20 cellular contexts compared by ENCODE assay signal in the genomic region with DNA sequence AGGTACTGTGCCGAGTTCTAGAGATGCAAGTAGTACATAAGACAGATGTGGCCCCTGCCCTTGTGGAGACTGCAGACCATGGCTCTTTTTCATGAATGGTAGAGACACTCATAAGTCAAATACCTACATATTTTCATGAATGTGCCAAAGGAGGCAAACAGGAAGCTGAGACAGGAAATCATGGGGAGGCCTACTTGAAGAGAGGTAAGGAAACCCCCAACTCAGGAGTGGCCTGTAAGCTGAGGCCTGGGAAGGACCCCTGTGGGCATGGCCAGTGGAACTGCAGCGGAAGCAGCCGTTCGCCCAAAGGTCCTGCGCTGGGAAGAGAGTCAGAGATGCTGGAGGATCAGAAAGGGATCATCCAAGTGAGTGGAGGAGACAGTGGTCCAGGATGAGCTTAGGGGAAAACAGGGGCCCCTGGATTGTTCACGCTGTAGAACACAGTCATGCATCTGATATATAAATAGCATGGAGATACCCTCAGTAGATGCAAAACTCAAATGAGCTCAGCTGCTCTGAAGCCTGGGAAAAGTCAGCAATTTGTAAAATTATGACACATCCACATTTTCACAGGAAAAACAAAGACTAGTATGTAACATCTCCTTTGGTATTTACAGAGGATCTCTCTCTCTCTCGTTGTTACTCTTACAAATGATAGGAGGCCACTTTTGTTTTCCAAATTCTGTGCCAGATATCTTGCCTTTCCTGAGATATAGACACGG.
A peak's percentile ranks its signal among the peaks of the same experiment; 100 is the strongest.
DNase-seq lines count a peak whose midpoint lies in the region; ATAC-seq, FAIRE-seq and TF ChIP-seq lines count a peak whose summit lies in the region.
"Had no signal": no experiment of that assay in that cellular context is flagged by ENCODE, and none has a peak within 500 bp of the region (broad histone marks: within the 10 kb centered on the region; RNA-seq: fewer than 3 reads in every experiment).

No MANE protein-coding gene starts in this region.

- H3K9ac ChIP-seq in endodermal cell (ENCODE audit: extremely low read depth, low read length, poor library complexity, severe bottlenecking) (no peak overlapping the region), smooth muscle cell (ENCODE audit: low read depth) (no peak overlapping the region), kidney (ENCODE audit: low read length in 2 of 2) (no peak overlapping the region), mesenchymal stem cell (ENCODE audit: low read length) (no peak overlapping the region)

- no peak overlapping the region for H2BK5ac ChIP-seq in mesenchymal stem cell (ENCODE audit: low read depth, low read length, poor library complexity, severe bottlenecking)

- H3K23ac ChIP-seq in mesenchymal stem cell (ENCODE audit: low read length in 2 of 2): no peak overlapping the region

- 97 to 100% methylated on average over 5 to 8 of the region's 8 CpGs for WGBS in endodermal cell (ENCODE audit: insufficient coverage in 1 of 2, insufficient read length in 1 of 2), 2 experiments
- WGBS in smooth muscle cell (ENCODE audit: low lambda C conversion rate): 76% methylated on average over 8 of the region's 8 CpGs
- 86% methylated on average over 8 of the region's 8 CpGs for WGBS in prostate gland
- WGBS in mesenchymal stem cell: 88% methylated on average over 6 of the region's 8 CpGs

- H2AK5ac ChIP-seq in mesenchymal stem cell (ENCODE audit: low read length, severe bottlenecking): no peak overlapping the region

- H3K4me3 Mint-ChIP-seq in activated naive CD4-positive, alpha-beta T cell treated with anti-CD3 and anti-CD28 coated beads, Interleukin-2, amount 10 ng/mL, durations not matched to agents 7 days and 5 days: no peak overlapping the region
- H3K4me3 Mint-ChIP-seq in endodermal cell: no peak overlapping the region
- H3K4me3 Mint-ChIP-seq: nephron progenitor cell had no signal

- no peaks in the 10 kb centered on the region for H3K36me3 ChIP-seq in endodermal cell (ENCODE audit: control insufficient read depth, insufficient read depth, low read length)
- H3K36me3 ChIP-seq in smooth muscle cell (ENCODE audit: low read depth): no peaks in the 10 kb centered on the region
- no peaks in the 10 kb centered on the region for H3K36me3 ChIP-seq in kidney (ENCODE audit: control insufficient read depth in 1 of 2, insufficient read depth in 2 of 2, low read length in 2 of 2)
- no peaks in the 10 kb centered on the region for H3K36me3 ChIP-seq in prostate gland
- H3K36me3 ChIP-seq in mesenchymal stem cell (ENCODE audit: control insufficient read depth in 1 of 2, insufficient read depth in 2 of 2, low read depth in 1 of 2, low read length in 2 of 2): peaks cover 0 to 5% of the 10 kb centered on the region in 2 experiments
- H3K36me3 ChIP-seq: HAP-1, thyroid gland had no signal

- peak; percentile 24 for DNase-seq in activated naive CD4-positive, alpha-beta T cell treated with anti-CD3 and anti-CD28 coated beads, Interleukin-2, amount 10 ng/mL, durations not matched to agents 7 days and 5 days
- no peak for DNase-seq in activated naive CD4-positive, alpha-beta T cell treated with anti-CD3 and anti-CD28 coated beads, Interleukin-2, amount 50 U/mL, for 72 hours (ENCODE audit: low spot score in 2 of 2)
- DNase-seq in HT1080 (ENCODE audit: low read depth) (peak; percentile 21), endodermal cell (peak; percentile 49), smooth muscle cell (lab: John Stamatoyannopoulos, UW; ENCODE audit: unreplicated experiment) (no peak), kidney (no peak), prostate gland (ENCODE audit: low spot score) (no peak), mesenchymal stem cell (no peak)
- DNase-seq: caudate nucleus, mesendoderm, NCI-H1048, NCI-H2029 treated with DMSO at 0.1 percent for 48 hours, NCI-H510A treated with DMSO at 0.1 percent for 48 hours, nephron progenitor cell, psoas muscle, T-helper 1 cell, thyroid gland had no signal

- no peaks in the 10 kb centered on the region for H3K9me3 Mint-ChIP-seq in activated naive CD4-positive, alpha-beta T cell treated with anti-CD3 and anti-CD28 coated beads, Interleukin-2, amount 10 ng/mL, durations not matched to agents 7 days and 5 days
- peaks cover 0 to 5% of the 10 kb centered on the region in 2 donors for H3K9me3 Mint-ChIP-seq in activated naive CD4-positive, alpha-beta T cell treated with anti-CD3 and anti-CD28 coated beads, Interleukin-2, amount 50 U/mL, for 72 hours
- H3K9me3 Mint-ChIP-seq in endodermal cell: no peaks in the 10 kb centered on the region
- H3K9me3 Mint-ChIP-seq: nephron progenitor cell had no signal

- no peaks in the 10 kb centered on the region for H4K20me1 ChIP-seq in smooth muscle cell (ENCODE audit: low read depth)

- no peak overlapping the region for H3K4ac ChIP-seq in mesenchymal stem cell (ENCODE audit: low read depth in 1 of 2, low read length in 2 of 2)

- H3F3A ChIP-seq in smooth muscle cell (ENCODE audit: low read depth): peaks cover 4% of the 10 kb centered on the region

- TF ChIP-seq CTCF in endodermal cell (conservative IDR thresholded peaks at IDR 0.05) (no peak), smooth muscle cell (IDR thresholded peaks at IDR 0.05; ENCODE audit: borderline replicate concordance, insufficient read depth, poor library complexity, severe bottlenecking) (no peak), kidney (IDR thresholded peaks at IDR 0.05; ENCODE audit: borderline replicate concordance, extremely low read depth, insufficient read depth) (no peak), prostate gland (IDR thresholded peaks at IDR 0.05) (no peak)

- no peak overlapping the region for H3K18ac ChIP-seq in mesenchymal stem cell (ENCODE audit: low read depth in 1 of 2, low read length in 2 of 2)

- no peak overlapping the region for H3K4me2 ChIP-seq in smooth muscle cell
- H3K4me2 ChIP-seq in mesenchymal stem cell (ENCODE audit: low read length, poor library complexity, severe bottlenecking): no peak overlapping the region

- H2BK120ac ChIP-seq in mesenchymal stem cell (ENCODE audit: low read depth, low read length): no peak overlapping the region

- H3K9me3 ChIP-seq in endodermal cell (ENCODE audit: control insufficient read depth, low read length): no peaks in the 10 kb centered on the region
- no peaks in the 10 kb centered on the region for H3K9me3 ChIP-seq in smooth muscle cell (replicated peaks; ENCODE audit: low read depth)
- H3K9me3 ChIP-seq in kidney (ENCODE audit: control insufficient read depth in 1 of 2, low read length in 2 of 2): no peaks in the 10 kb centered on the region
- H3K9me3 ChIP-seq in prostate gland: no peaks in the 10 kb centered on the region
- no peaks in the 10 kb centered on the region for H3K9me3 ChIP-seq in mesenchymal stem cell (ENCODE audit: control insufficient read depth, low read length)
- H3K9me3 ChIP-seq: HAP-1, psoas muscle, thyroid gland had no signal

- peaks cover 24% of the 10 kb centered on the region for H3K79me1 ChIP-seq in mesenchymal stem cell (replicated peaks; ENCODE audit: low read length, poor library complexity, severe bottlenecking)

- no peak for FAIRE-seq in kidney (lab: Jason Lieb, UNC)
- FAIRE-seq: islet of Langerhans, K562 had no signal

- H3K27ac Mint-ChIP-seq in activated naive CD4-positive, alpha-beta T cell treated with anti-CD3 and anti-CD28 coated beads, Interleukin-2, amount 10 ng/mL, durations not matched to agents 7 days and 5 days: peak overlapping the region; percentile 11
- H3K27ac Mint-ChIP-seq in activated naive CD4-positive, alpha-beta T cell treated with anti-CD3 and anti-CD28 coated beads, Interleukin-2, amount 50 U/mL, for 72 hours: no peak overlapping the region
- H3K27ac Mint-ChIP-seq in endodermal cell: no peak overlapping the region
- H3K27ac Mint-ChIP-seq: nephron progenitor cell had no signal

- H3K27me3 Mint-ChIP-seq in activated naive CD4-positive, alpha-beta T cell treated with anti-CD3 and anti-CD28 coated beads, Interleukin-2, amount 10 ng/mL, durations not matched to agents 7 days and 5 days: peaks cover 6% of the 10 kb centered on the region
- no peaks in the 10 kb centered on the region for H3K27me3 Mint-ChIP-seq in endodermal cell (ENCODE audit: insufficient read depth)

- H2BK15ac ChIP-seq in mesenchymal stem cell (ENCODE audit: low read depth, poor library complexity, severe bottlenecking): no peak overlapping the region

- H3K4me3 ChIP-seq in endodermal cell (ENCODE audit: low read length): no peak overlapping the region
- H3K4me3 ChIP-seq in smooth muscle cell: no peak overlapping the region
- no peak overlapping the region for H3K4me3 ChIP-seq in kidney (ENCODE audit: low read length in 2 of 2)
- no peak overlapping the region for H3K4me3 ChIP-seq in prostate gland
- H3K4me3 ChIP-seq in mesenchymal stem cell (ENCODE audit: insufficient read depth in 1 of 2, low read depth in 1 of 2, low read length in 2 of 2): no peak overlapping the region
- H3K4me3 ChIP-seq: HAP-1, K562, psoas muscle, thyroid gland had no signal

- no peak overlapping the region for H4K91ac ChIP-seq in mesenchymal stem cell (ENCODE audit: low read length)

- ATAC-seq in activated naive CD4-positive, alpha-beta T cell treated with anti-CD3 and anti-CD28 coated beads, Interleukin-2, amount 50 U/mL, for 72 hours: no peak
- ATAC-seq: K562, psoas muscle had no signal

- TF ChIP-seq POLR2A in prostate gland (IDR thresholded peaks at IDR 0.05): no peak

- H3K4me1 Mint-ChIP-seq in activated naive CD4-positive, alpha-beta T cell treated with anti-CD3 and anti-CD28 coated beads, Interleukin-2, amount 10 ng/mL, durations not matched to agents 7 days and 5 days: peaks cover 15% of the 10 kb centered on the region
- peaks cover 12% of the 10 kb centered on the region for H3K4me1 Mint-ChIP-seq in endodermal cell

- H2AFZ ChIP-seq in smooth muscle cell (ENCODE audit: low read depth): no peak overlapping the region
- no peak overlapping the region for H2AFZ ChIP-seq in mesenchymal stem cell (ENCODE audit: low read depth, low read length)

- CTCF ChIA-PET in activated naive CD4-positive, alpha-beta T cell treated with anti-CD3 and anti-CD28 coated beads, Interleukin-2, amount 10 ng/mL, durations not matched to agents 7 days and 5 days (lab: Charles Lee): no interaction called here

- H3K79me2 ChIP-seq in smooth muscle cell (ENCODE audit: low read depth): no peaks in the 10 kb centered on the region

- no peak overlapping the region for H3K14ac ChIP-seq in mesenchymal stem cell (ENCODE audit: low read length in 2 of 2)

- intact Hi-C loops in kidney (cut with DNase I) (no loop called here), prostate gland (cut with DNase I) (no loop called here)

- H3K36me3 Mint-ChIP-seq in activated naive CD4-positive, alpha-beta T cell treated with anti-CD3 and anti-CD28 coated beads, Interleukin-2, amount 10 ng/mL, durations not matched to agents 7 days and 5 days: peaks cover 5% of the 10 kb centered on the region
- H3K36me3 Mint-ChIP-seq in activated naive CD4-positive, alpha-beta T cell treated with anti-CD3 and anti-CD28 coated beads, Interleukin-2, amount 50 U/mL, for 72 hours: peaks cover 0 to 6% of the 10 kb centered on the region in 2 donors
- H3K36me3 Mint-ChIP-seq in endodermal cell (ENCODE audit: low read depth): no peaks in the 10 kb centered on the region

- no peak overlapping the region for H4K8ac ChIP-seq in mesenchymal stem cell (ENCODE audit: low read length)

- H3K27ac ChIP-seq in endodermal cell (ENCODE audit: low read depth, low read length) (no peak overlapping the region), smooth muscle cell (ENCODE audit: low read depth) (peak overlapping the region; percentile 76), kidney (ENCODE audit: low read depth in 2 of 2, low read length in 2 of 2) (no peak overlapping the region), prostate gland (peak overlapping the region in 1 of 2 donors; percentile 26), mesenchymal stem cell (ENCODE audit: low read length, poor library complexity, severe bottlenecking) (no peak overlapping the region)
- H3K27ac ChIP-seq: psoas muscle, thyroid gland had no signal

- H3K27me3 ChIP-seq in endodermal cell (ENCODE audit: control insufficient read depth, insufficient read depth, low read length, poor library complexity, severe bottlenecking) (no peaks in the 10 kb centered on the region), smooth muscle cell (ENCODE audit: low read depth) (no peaks in the 10 kb centered on the region), prostate gland (replicated peaks; ENCODE audit: insufficient read depth) (no peaks in the 10 kb centered on the region), mesenchymal stem cell (ENCODE audit: control insufficient read depth in 1 of 2, insufficient read depth in 1 of 2, low read length in 2 of 2) (no peaks in the 10 kb centered on the region)
- H3K27me3 ChIP-seq: thyroid gland had no signal

- no peak overlapping the region for H2BK12ac ChIP-seq in mesenchymal stem cell (ENCODE audit: low read length in 2 of 2)

- H3K4me1 ChIP-seq in endodermal cell (ENCODE audit: control insufficient read depth, insufficient read depth, low read length) (no peaks in the 10 kb centered on the region), smooth muscle cell (ENCODE audit: low read depth) (peaks cover 11% of the 10 kb centered on the region), kidney (ENCODE audit: control insufficient read depth in 1 of 2, insufficient read depth in 1 of 2, low read depth in 1 of 2, low read length in 2 of 2) (peaks cover 25 to 28% of the 10 kb centered on the region in 2 donors), prostate gland (replicated peaks) (peaks cover 21% of the 10 kb centered on the region), mesenchymal stem cell (ENCODE audit: control insufficient read depth, insufficient read depth, low read depth, low read length) (peaks cover 12% of the 10 kb centered on the region)

Comparison
In these comparisons a context has a peak if more than half of its experiments do, and no peak if none do; other contexts are left out.
1. DNase-seq: peak in activated naive CD4-positive, alpha-beta T cell treated with anti-CD3 and anti-CD28 coated beads, Interleukin-2, amount 10 ng/mL, durations not matched to agents 7 days and 5 days (single experiment), HT1080 (single experiment) and endodermal cell (single experiment); none in activated naive CD4-positive, alpha-beta T cell treated with anti-CD3 and anti-CD28 coated beads, Interleukin-2, amount 50 U/mL, for 72 hours (0 of 2), smooth muscle cell (single experiment), kidney (single experiment), prostate gland (single experiment) and mesenchymal stem cell (single experiment).